Comparison of ENCODE assay signal across 8 cellular contexts in the genomic region with DNA sequence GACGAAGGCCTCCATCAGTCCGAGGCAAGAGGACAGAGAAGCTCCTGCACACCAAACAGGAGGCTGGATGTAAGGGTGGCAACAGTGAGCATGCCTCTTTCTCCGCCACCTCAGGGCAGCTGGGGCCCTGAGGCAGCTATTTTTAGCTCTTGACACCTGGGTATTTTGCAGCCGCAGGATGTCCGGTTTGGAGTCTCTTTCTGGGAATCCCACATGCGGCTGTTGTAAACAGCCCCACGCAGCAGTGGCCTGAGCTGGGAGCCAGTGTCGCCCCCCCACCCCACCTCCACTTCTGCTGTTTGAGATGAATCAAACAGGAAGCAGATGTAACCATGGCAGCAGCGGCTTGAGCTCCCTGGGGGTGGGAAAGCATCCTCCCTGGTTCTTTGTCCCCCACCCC. TPM values are rescaled to one million over a fixed set of nuclear protein-coding genes. Genes with fewer than 3 reads are reported as not detected.
DNase-seq lines count a peak whose midpoint lies in the region; ATAC-seq and TF ChIP-seq lines count a peak whose summit lies in the region.

No MANE protein-coding gene starts in this region.

- H2BK120ac ChIP-seq in mesenchymal stem cell (ENCODE audit: low read depth, low read length), result peak overlapping the region; percentile 39

- no peak for TF ChIP-seq EP300 in SK-N-SH (IDR thresholded peaks at IDR 0.05; ENCODE audit: borderline replicate concordance in 1 of 2, low read depth in 1 of 2, low read length in 1 of 2)

- TF ChIP-seq RAD21 in SK-N-SH (IDR thresholded peaks at IDR 0.05; ENCODE audit: low read length), result no peak

- peaks cover 14% of the 10 kb centered on the region for H3F3A ChIP-seq in SK-N-SH (replicated peaks; ENCODE audit: insufficient read depth)

- H3K4me3 Mint-ChIP-seq in HFFc6, result peak overlapping the region; percentile 67
- H3K4me3 Mint-ChIP-seq in type B pancreatic cell, result no peak overlapping the region

- DNase-seq in DND-41 (peak; percentile 90), HFFc6 (peak; percentile 28), SK-N-SH (peak; percentile 73), adipocyte (ENCODE audit: low read depth) (peak; percentile 39), mesenchymal stem cell (peak; percentile 84), type B pancreatic cell (ENCODE audit: extremely low spot score, unreplicated experiment) (no peak), SW 1271 (lab: John Stamatoyannopoulos, UW) (no peak)
- DNase-seq in stimulated activated CD8-positive, alpha-beta memory T cell treated with anti-CD3 and anti-CD28 coated beads, Interleukin-7, amount 100 ng/mL, for 24 hours (ENCODE audit: low read depth), result peak; percentile 60

- H2AK5ac ChIP-seq in mesenchymal stem cell (ENCODE audit: low read length, severe bottlenecking), result peak overlapping the region; percentile 32

- peaks cover 4% of the 10 kb centered on the region for H3K79me1 ChIP-seq in mesenchymal stem cell (replicated peaks; ENCODE audit: low read length, poor library complexity, severe bottlenecking)

- H3K14ac ChIP-seq in mesenchymal stem cell (ENCODE audit: low read length in 2 of 2), result no peak overlapping the region

- TF ChIP-seq CTCF in DND-41 (IDR thresholded peaks at IDR 0.05; ENCODE audit: borderline replicate concordance, extremely low read depth, low read length, poor library complexity, severe bottlenecking) (no peak), HFFc6 (IDR thresholded peaks at IDR 0.05) (no peak), SK-N-SH (IDR thresholded peaks at IDR 0.05) (no peak), type B pancreatic cell (conservative IDR thresholded peaks at IDR 0.05) (no peak)

- H2AFZ ChIP-seq in DND-41 (ENCODE audit: low read depth, low read length) (no peak overlapping the region), SK-N-SH (ENCODE audit: low read depth) (no peak overlapping the region), mesenchymal stem cell (ENCODE audit: low read depth, low read length) (no peak overlapping the region)

- peaks cover 10% of the 10 kb centered on the region for H3K36me3 Mint-ChIP-seq in HFFc6 (ENCODE audit: low read depth)
- H3K36me3 Mint-ChIP-seq in type B pancreatic cell, result no peaks in the 10 kb centered on the region

- H3K9me2 ChIP-seq in SK-N-SH, result no peaks in the 10 kb centered on the region

- H3K4me2 ChIP-seq in DND-41 (ENCODE audit: insufficient read depth, low read length) (peak overlapping the region; percentile 36), SK-N-SH (peak overlapping the region; percentile 61), mesenchymal stem cell (ENCODE audit: low read length, poor library complexity, severe bottlenecking) (peak overlapping the region; percentile 34)

- H3K4me3 ChIP-seq in DND-41 (ENCODE audit: low read depth in 1 of 2, low read length in 2 of 2) (peak overlapping the region in 1 of 2 experiments; percentile 12; a peak in 1 of 4 replicates), SK-N-SH (ENCODE audit: low read depth in 2 of 2, low read length in 1 of 2) (peak overlapping the region in 1 of 2 experiments; percentile 7; a peak in 1 of 4 replicates), adipocyte (ENCODE audit: low read length) (no peak overlapping the region), mesenchymal stem cell (ENCODE audit: insufficient read depth in 1 of 2, low read depth in 1 of 2, low read length in 2 of 2) (peak overlapping the region in 1 of 2 experiments; percentile 23)

- peak overlapping the region; percentile 73 to 78 for H3K18ac ChIP-seq in mesenchymal stem cell (ENCODE audit: low read depth in 1 of 2, low read length in 2 of 2)

- H3K27me3 Mint-ChIP-seq in HFFc6 (ENCODE audit: insufficient read depth), result peaks cover 5% of the 10 kb centered on the region
- no peaks in the 10 kb centered on the region for H3K27me3 Mint-ChIP-seq in type B pancreatic cell

- CTCF ChIA-PET in SK-N-SH (lab: Yijun Ruan, JAX), result interaction anchor here (1.2 to 15.5 kb wide), 9 partner anchors 8 to 122 kb away, joined by 3 to 247 read pairs (median 7); partner anchors contain the start of gene HDAC7

- peak overlapping the region; percentile 45 for H4K91ac ChIP-seq in mesenchymal stem cell (ENCODE audit: low read length)

- POLR2A ChIA-PET in SK-N-SH (lab: Yijun Ruan, JAX), result interaction anchor here (0.9 to 1.5 kb wide), 3 partner anchors 9 to 16 kb away, joined by 3 to 7 read pairs (median 3); partner anchors contain the start of gene HDAC7

- H4K8ac ChIP-seq in mesenchymal stem cell (ENCODE audit: low read length), result peak overlapping the region; percentile 65

- peak overlapping the region; percentile 58 for H3K27ac ChIP-seq in DND-41 (ENCODE audit: low read length)
- H3K27ac ChIP-seq in SK-N-SH (ENCODE audit: low read depth in 2 of 2, low read length in 1 of 2), result peak overlapping the region; percentile 62 to 63
- H3K27ac ChIP-seq in mesenchymal stem cell (ENCODE audit: low read length, poor library complexity, severe bottlenecking), result peak overlapping the region; percentile 69

- H3K27ac Mint-ChIP-seq in HFFc6 (peak overlapping the region; percentile 96), type B pancreatic cell (no peak overlapping the region)

- H3K4ac ChIP-seq in mesenchymal stem cell (ENCODE audit: low read depth in 1 of 2, low read length in 2 of 2), result peak overlapping the region; percentile 70 to 91

- H3K9ac ChIP-seq in DND-41 (ENCODE audit: low read depth, low read length) (peak overlapping the region; percentile 27; the same call in 1 of the 2 replicates), SK-N-SH (peak overlapping the region; percentile 38), adipocyte (ENCODE audit: low read length) (peak overlapping the region; percentile 44), mesenchymal stem cell (ENCODE audit: low read length) (peak overlapping the region; percentile 64)

- no peak overlapping the region for H2BK15ac ChIP-seq in mesenchymal stem cell (ENCODE audit: low read depth, poor library complexity, severe bottlenecking)

- H2BK12ac ChIP-seq in mesenchymal stem cell (ENCODE audit: low read length in 2 of 2), result peak overlapping the region; percentile 34 to 75

- H3K4me1 ChIP-seq in DND-41 (ENCODE audit: insufficient read depth, low read length) (peaks cover 56% of the 10 kb centered on the region), SK-N-SH (ENCODE audit: control insufficient read depth in 1 of 2, insufficient read depth in 2 of 2, low read depth in 1 of 2, low read length in 1 of 2) (peaks cover 57 to 60% of the 10 kb centered on the region in 2 experiments), adipocyte (ENCODE audit: control insufficient read depth, insufficient read depth, low read length) (peaks cover 90% of the 10 kb centered on the region), mesenchymal stem cell (ENCODE audit: control insufficient read depth, insufficient read depth, low read depth, low read length) (peaks cover 63% of the 10 kb centered on the region)

- 28% methylated on average over 6 of the region's 9 CpGs for WGBS in SK-N-SH (ENCODE audit: low lambda C conversion rate)
- WGBS in mesenchymal stem cell, result 25% methylated on average over 9 of the region's 9 CpGs

- H2BK5ac ChIP-seq in mesenchymal stem cell (ENCODE audit: low read depth, low read length, poor library complexity, severe bottlenecking), result no peak overlapping the region

- ATAC-seq in DND-41 (ENCODE audit: insufficient read depth, low read depth), result peak; percentile 61

- no peaks in the 10 kb centered on the region for H3K27me3 ChIP-seq in DND-41 (ENCODE audit: insufficient read depth, low read length, poor library complexity)
- no peaks in the 10 kb centered on the region for H3K27me3 ChIP-seq in SK-N-SH (ENCODE audit: insufficient read depth)
- H3K27me3 ChIP-seq in adipocyte (replicated peaks; ENCODE audit: control insufficient read depth, insufficient read depth, low read length), result no peaks in the 10 kb centered on the region
- no peaks in the 10 kb centered on the region for H3K27me3 ChIP-seq in mesenchymal stem cell (ENCODE audit: control insufficient read depth in 1 of 2, insufficient read depth in 1 of 2, low read length in 2 of 2)

- H3K4me1 Mint-ChIP-seq in HFFc6 (ENCODE audit: low read depth), result peaks cover 93% of the 10 kb centered on the region
- H3K4me1 Mint-ChIP-seq in type B pancreatic cell (ENCODE audit: unreplicated experiment), result peaks cover 63% of the 10 kb centered on the region

- no peaks in the 10 kb centered on the region for H3K9me3 Mint-ChIP-seq in HFFc6
- H3K9me3 Mint-ChIP-seq in type B pancreatic cell, result no peaks in the 10 kb centered on the region

- no peaks in the 10 kb centered on the region for H3K9me3 ChIP-seq in DND-41 (ENCODE audit: insufficient read depth, low read length, severe bottlenecking)
- no peaks in the 10 kb centered on the region for H3K9me3 ChIP-seq in SK-N-SH
- H3K9me3 ChIP-seq in adipocyte (ENCODE audit: control insufficient read depth, low read length), result no peaks in the 10 kb centered on the region
- H3K9me3 ChIP-seq in mesenchymal stem cell (ENCODE audit: control insufficient read depth, low read length), result no peaks in the 10 kb centered on the region

- no peaks in the 10 kb centered on the region for H3K36me3 ChIP-seq in DND-41 (ENCODE audit: insufficient read depth, low read length)
- peaks cover 9 to 34% of the 10 kb centered on the region in 2 experiments for H3K36me3 ChIP-seq in SK-N-SH (replicated peaks in 1 of 2; ENCODE audit: control insufficient read depth in 1 of 2, insufficient read depth in 2 of 2, low read length in 1 of 2)
- peaks cover 14% of the 10 kb centered on the region for H3K36me3 ChIP-seq in adipocyte (ENCODE audit: control insufficient read depth, insufficient read depth, low read length, severe bottlenecking)
- H3K36me3 ChIP-seq in mesenchymal stem cell (ENCODE audit: control insufficient read depth in 1 of 2, insufficient read depth in 2 of 2, low read depth in 1 of 2, low read length in 2 of 2), result peaks cover 31 to 34% of the 10 kb centered on the region in 2 experiments

- peak overlapping the region in 1 of 2 experiments; percentile 81 for H3K23ac ChIP-seq in mesenchymal stem cell (ENCODE audit: low read length in 2 of 2)

- H3K79me2 ChIP-seq in DND-41 (ENCODE audit: insufficient read depth, low read length), result peaks cover 3% of the 10 kb centered on the region; the same call in 1 of the 2 replicates
- H3K79me2 ChIP-seq in SK-N-SH (ENCODE audit: insufficient read depth), result peaks cover 100% of the 10 kb centered on the region

- H4K20me1 ChIP-seq in DND-41 (ENCODE audit: insufficient read depth, low read length) (peaks cover 62% of the 10 kb centered on the region), SK-N-SH (ENCODE audit: insufficient read depth) (peaks cover 94% of the 10 kb centered on the region)

RNA-seq across cellular contexts. Expression of gene HDAC7, which starts 11.7 kb away (rescaled TPM):
- total RNA-seq in HFFc6 (2021; fragmentation: NEBNext Ultra II Directional; extraction: Animal tissue kit (Norgen Biotek cat#: 25700)), result 100 to 1,000 TPM; 104 to 120 (median 108) TPM
- polyA plus RNA-seq in SK-N-SH (2012; rRNA removed), result 32.7 and 51.0 TPM in 2 replicates
- 20.4 and 31.4 TPM in 2 replicates for polyA plus RNA-seq in SK-N-SH (2012; cell fraction: cytosol; rRNA removed)
- 227 and 305 TPM in 2 replicates for polyA plus RNA-seq in SK-N-SH (2012; cell fraction: nucleus; rRNA removed)
- polyA plus RNA-seq in mesenchymal stem cell (2013, experiment 1 of 2), result 50.4 TPM
- polyA plus RNA-seq in mesenchymal stem cell (2013, experiment 2 of 2), result 47.9 TPM
- total RNA-seq in type B pancreatic cell (ENCODE audit: low replicate concordance), result 71.5 and 76.1 TPM in 2 replicates

RNA-seq across cellular contexts. Expression of gene SLC48A1, which starts 35.0 kb away (rescaled TPM):
- 10 to 100 TPM; 18.8 to 24.5 (median 21.0) TPM for total RNA-seq in HFFc6 (2021; fragmentation: NEBNext Ultra II Directional; extraction: Animal tissue kit (Norgen Biotek cat#: 25700))
- polyA plus RNA-seq in SK-N-SH (2012; rRNA removed), result 7.3 and 8.1 TPM in 2 replicates
- 4.7 and 6.8 TPM in 2 replicates for polyA plus RNA-seq in SK-N-SH (2012; cell fraction: cytosol; rRNA removed)
- polyA plus RNA-seq in SK-N-SH (2012; cell fraction: nucleus; rRNA removed), result 13.1 and 16.1 TPM in 2 replicates
- 8.4 TPM for polyA plus RNA-seq in mesenchymal stem cell (2013, experiment 1 of 2)
- 8.3 TPM for polyA plus RNA-seq in mesenchymal stem cell (2013, experiment 2 of 2)
- 19.7 and 37.4 TPM in 2 replicates for total RNA-seq in type B pancreatic cell (ENCODE audit: low replicate concordance)

RNA-seq across cellular contexts. Expression of gene RAPGEF3, which starts 49.4 kb away (rescaled TPM):
- 1 to 10 TPM; 2.0 to 4.1 (median 3.1) TPM for total RNA-seq in HFFc6 (2021; fragmentation: NEBNext Ultra II Directional; extraction: Animal tissue kit (Norgen Biotek cat#: 25700))
- polyA plus RNA-seq in SK-N-SH (2012; rRNA removed), result 0.90 and 0.93 TPM in 2 replicates
- polyA plus RNA-seq in SK-N-SH (2012; cell fraction: cytosol; rRNA removed), result 0.23 and 0.42 TPM in 2 replicates
- polyA plus RNA-seq in SK-N-SH (2012; cell fraction: nucleus; rRNA removed), result 3.8 and 4.7 TPM in 2 replicates
- 1.2 TPM for polyA plus RNA-seq in mesenchymal stem cell (2013, experiment 1 of 2)
- polyA plus RNA-seq in mesenchymal stem cell (2013, experiment 2 of 2), result 1.2 TPM
- 3.7 and 4.9 TPM in 2 replicates for total RNA-seq in type B pancreatic cell (ENCODE audit: low replicate concordance)

Comparison
In these comparisons a context has a peak if more than half of its experiments do, and no peak if none do; other contexts are left out.
1. DNase-seq: peak in DND-41 (single experiment), HFFc6 (single experiment), SK-N-SH (single experiment), adipocyte (single experiment), mesenchymal stem cell (single experiment) and stimulated activated CD8-positive, alpha-beta memory T cell treated with anti-CD3 and anti-CD28 coated beads, Interleukin-7, amount 100 ng/mL, for 24 hours (single experiment); none in type B pancreatic cell (single experiment) and SW 1271 (0 of 2).
2. Peak in every context shown above with its lines, with median percentiles within 50 percentile points of each other: H3K27ac ChIP-seq, H3K4me2 ChIP-seq and H3K9ac ChIP-seq.